In the genomic region with DNA sequence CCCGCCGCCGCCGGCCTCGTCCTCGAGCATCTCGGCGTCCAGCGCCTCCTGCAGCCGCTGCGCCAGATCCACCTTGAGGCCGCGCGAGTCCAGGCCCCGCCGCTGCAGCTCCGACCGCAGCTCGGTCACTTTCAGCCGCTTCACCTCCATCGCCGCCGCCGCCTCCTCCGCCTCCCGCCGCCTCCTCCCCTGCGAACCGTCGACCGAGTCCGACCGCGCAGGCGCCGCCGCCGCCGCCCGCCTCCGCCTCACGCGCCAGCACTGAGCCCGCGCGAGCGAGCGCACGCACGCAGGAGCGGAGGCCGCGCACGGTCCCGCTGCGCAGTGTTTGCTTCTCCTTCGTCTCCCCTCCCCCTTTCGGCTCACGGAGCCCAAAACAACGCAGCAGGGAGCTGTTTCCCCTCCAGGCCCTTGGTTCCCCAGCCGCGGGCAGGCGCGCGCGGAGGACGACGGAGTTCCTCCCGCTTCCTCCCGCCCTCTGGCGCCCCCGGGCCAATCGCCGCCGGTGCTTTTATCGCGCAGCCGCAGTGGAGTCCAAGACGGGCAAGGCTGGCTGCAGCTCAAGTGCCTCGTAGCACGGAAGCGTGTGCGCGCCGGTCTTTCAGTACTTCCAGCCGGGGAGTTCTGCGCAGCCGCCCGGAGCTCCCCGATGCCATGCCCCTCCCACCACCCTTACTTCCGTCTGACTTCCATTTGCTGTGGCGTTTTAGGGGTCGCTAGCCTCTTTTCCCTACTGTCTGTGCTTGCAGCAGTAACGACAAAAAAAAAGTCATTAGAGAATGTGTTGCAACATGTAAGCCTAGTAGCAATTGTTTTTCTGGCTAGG, we compare ENCODE assay signal across 8 cellular contexts. TPM values are rescaled to one million over a fixed set of nuclear protein-coding genes. Genes with fewer than 3 reads are reported as not detected.
DNase-seq lines count a peak whose midpoint lies in the region; ATAC-seq lines count a peak whose summit lies in the region.

HNRNPUL2 (minus strand) TSS at position 451 of the 826 bp plus-strand sequence; CDS start at position 150, 301 bp downstream.

- peak within 1 kb of the TSS; percentile 100 for H3K27ac ChIP-seq in right cardiac atrium (ENCODE audit: low read length)
- H3K27ac ChIP-seq in rectal smooth muscle tissue (ENCODE audit: low read depth, low read length) = peak within 1 kb of the TSS; percentile 93
- H3K27ac ChIP-seq in aorta (ENCODE audit: low read depth in 1 of 2, low read length in 2 of 2) = peak within 1 kb of the TSS; percentile 78 to 100

- H3K9me3 ChIP-seq in right cardiac atrium (ENCODE audit: control insufficient read depth, low read length) (no peaks in the 10 kb centered on the region), aorta (ENCODE audit: control insufficient read depth, low read length) (no peaks in the 10 kb centered on the region)

- H3K4me1 ChIP-seq in right cardiac atrium (ENCODE audit: control insufficient read depth, insufficient read depth, low read length) (peaks cover 2% of the 10 kb centered on the region), rectal smooth muscle tissue (ENCODE audit: control insufficient read depth, insufficient read depth, low read length) (peaks cover 31% of the 10 kb centered on the region), aorta (ENCODE audit: control insufficient read depth in 1 of 2, insufficient read depth in 2 of 2, low read length in 2 of 2) (no peaks in the 10 kb centered on the region)

- H3K9ac ChIP-seq in rectal smooth muscle tissue (ENCODE audit: low read length) = peak within 1 kb of the TSS; percentile 95

- H3K4me3 ChIP-seq in right cardiac atrium (ENCODE audit: low read length) = peak within 1 kb of the TSS; percentile 90
- H3K4me3 ChIP-seq in rectal smooth muscle tissue (ENCODE audit: low read length) = peak within 1 kb of the TSS; percentile 94
- peak within 1 kb of the TSS; percentile 84 to 99 for H3K4me3 ChIP-seq in aorta (ENCODE audit: low read length in 2 of 2)

- H3K27me3 ChIP-seq in right cardiac atrium (ENCODE audit: control insufficient read depth, insufficient read depth) (no peaks in the 10 kb centered on the region), rectal smooth muscle tissue (ENCODE audit: control insufficient read depth, insufficient read depth, low read length) (no peaks in the 10 kb centered on the region), aorta (ENCODE audit: control insufficient read depth in 1 of 2, insufficient read depth in 2 of 2, low read length in 1 of 2) (no peaks in the 10 kb centered on the region)

- under 1% methylated on average over 94 of the region's 94 CpGs for WGBS in right cardiac atrium
- 0 to 1% methylated on average over 59 to 94 of the region's 94 CpGs for WGBS in aorta, 2 donors

- ATAC-seq in GM18499 (IDR thresholded peaks at IDR 0.05; ENCODE audit: insufficient read depth, unreplicated experiment) = peak; percentile 49
- ATAC-seq in HG02943 (IDR thresholded peaks at IDR 0.05; ENCODE audit: low read depth, unreplicated experiment) = peak; percentile 71
- peak; percentile 95 to 96 for ATAC-seq in right cardiac atrium
- ATAC-seq in aorta (ENCODE audit: low FRiP score) = peak; percentile 96

- DNase-seq in NCI-H187 treated with DMSO at 0.1 percent for 48 hours (lab: John Stamatoyannopoulos, UW) (peak; percentile 97), anterior cingulate cortex (lab: John Stamatoyannopoulos, UW) (peak; percentile 85 to 99 (median 97)), right cardiac atrium (peak; percentile 99 to 100 (median 100)), aorta (peak; percentile 99)

- peaks cover 17% of the 10 kb centered on the region for H3K36me3 ChIP-seq in rectal smooth muscle tissue (ENCODE audit: control insufficient read depth, insufficient read depth, low read length)
- peaks cover 3 to 4% of the 10 kb centered on the region in 2 donors for H3K36me3 ChIP-seq in aorta (ENCODE audit: control insufficient read depth in 1 of 2, insufficient read depth in 2 of 2, low read length in 1 of 2)

- intact Hi-C loops in T-helper 2 cell treated with Interferon-gamma antibody and Interleukin-4, amounts not matched to agents 100 ng/mL and 5 ng/mL, for 36 hours (cut with micrococcal nuclease) = loop anchor here (1.0 to 2.0 kb wide), 9 partner anchors 18 to 154 kb away; partner anchors contain the start of genes C11orf98, CSKMT, MTA2 and TAF6L
- intact Hi-C loops in right cardiac atrium (cut with DNase I) (no loop called here), aorta (cut with DNase I) (loop anchor here in 1 of 2 donors (5.0 kb wide), 1 partner anchor 45 kb away; the partner anchor contains the start of gene TAF6L)

RNA-seq across cellular contexts. Expression of gene HNRNPUL2, which starts in this region (rescaled TPM):
- 69.9 and 72.6 TPM in 2 replicates for total RNA-seq in T-helper 2 cell treated with Interferon-gamma antibody and Interleukin-4, amounts not matched to agents 100 ng/mL and 5 ng/mL, for 36 hours
- 10 to 100 TPM; 29.3 to 37.2 (median 35.5) TPM for total RNA-seq in right cardiac atrium
- polyA plus RNA-seq in right cardiac atrium = 33.2 TPM
- 10 to 100 TPM; 46.9 to 47.2 TPM for total RNA-seq in aorta
- 10 to 100 TPM; 31.5 to 43.6 TPM for polyA plus RNA-seq in aorta

Comparison
In these comparisons a context has a peak if more than half of its experiments do, and no peak if none do; other contexts are left out.
1. Peak in every context shown above with its lines: DNase-seq, ATAC-seq, H3K4me3 ChIP-seq and H3K27ac ChIP-seq.